9 cellular contexts compared by ENCODE assay signal in genomic region chr22:28813772-28814518, GRCh38. TPM values are rescaled to one million over a fixed set of nuclear protein-coding genes. Genes with fewer than 3 reads are reported as not detected.
A peak's percentile ranks its signal among the peaks of the same experiment; 100 is the strongest.
DNase-seq lines count a peak whose midpoint lies in the region; ATAC-seq and TF ChIP-seq lines count a peak whose summit lies in the region.
"Had no signal": no experiment of that assay in that cellular context is flagged by ENCODE, and none has a peak within 500 bp of the region (broad histone marks: within the 10 kb centered on the region; RNA-seq: fewer than 3 reads in every experiment).

No MANE protein-coding gene starts in this region.

- H3K36me3 ChIP-seq in breast epithelium (no peaks in the 10 kb centered on the region), mammary epithelial cell (ENCODE audit: insufficient read depth, low read length) (no peaks in the 10 kb centered on the region)

- intact Hi-C loops in breast epithelium (cut with DNase I; ENCODE audit: low total_unique reads) (no loop called here), mammary epithelial cell (cut with micrococcal nuclease) (no loop called here)
- intact Hi-C loops in activated CD4-positive, alpha-beta memory T cell treated with anti-CD3 and anti-CD28 coated beads for 36 hours (cut with micrococcal nuclease): loop anchor here (5.0 kb wide), 1 partner anchor 72 kb away; the partner anchor contains the start of genes CHEK2 and HSCB

- peaks cover 0 to 8% of the 10 kb centered on the region in 2 donors for H3K4me1 ChIP-seq in breast epithelium
- peaks cover 7% of the 10 kb centered on the region for H3K4me1 ChIP-seq in mammary epithelial cell (ENCODE audit: insufficient read depth, low read length)

- BruUV-seq in mammary epithelial cell (replicated peaks; lab: Mats Ljungman, UMichigan): no TSS peak

- no peaks in the 10 kb centered on the region for H3K9me3 Mint-ChIP-seq in activated CD4-positive, alpha-beta memory T cell treated with anti-CD3 and anti-CD28 coated beads for 36 hours
- H3K9me3 Mint-ChIP-seq in glutamatergic neuron (ENCODE audit: unreplicated experiment): no peaks in the 10 kb centered on the region

- dilution Hi-C loops in mammary epithelial cell (cut with HindIII; ENCODE audit: low sequenced_read_pairs): loop anchor here (10.0 kb wide), 1 partner anchor 199 kb away; no protein-coding TSS in a partner anchor

- H3K9me3 ChIP-seq in breast epithelium (no peaks in the 10 kb centered on the region), mammary epithelial cell (replicated peaks; ENCODE audit: insufficient read depth, low read length) (no peaks in the 10 kb centered on the region)

- peaks cover 34% of the 10 kb centered on the region for H3K36me3 Mint-ChIP-seq in activated CD4-positive, alpha-beta memory T cell treated with anti-CD3 and anti-CD28 coated beads for 36 hours
- H3K36me3 Mint-ChIP-seq in glutamatergic neuron (ENCODE audit: unreplicated experiment): no peaks in the 10 kb centered on the region

- H3K27me3 ChIP-seq in breast epithelium (no peaks in the 10 kb centered on the region), mammary epithelial cell (ENCODE audit: insufficient read depth, low read length) (no peaks in the 10 kb centered on the region)

- POLR2A ChIA-PET in activated CD4-positive, alpha-beta memory T cell treated with anti-CD3 and anti-CD28 coated beads for 36 hours (lab: Charles Lee): interaction anchor here (1.0 to 5.5 kb wide), 2 partner anchors 14 to 73 kb away, joined by 3 to 51 read pairs; partner anchors contain the start of genes CHEK2, HSCB and XBP1

- in situ Hi-C loops in mammary epithelial cell (cut with MboI; ENCODE audit: low sequenced_read_pairs in 2 of 2): no loop called here

- no peaks in the 10 kb centered on the region for H3K79me2 ChIP-seq in mammary epithelial cell (ENCODE audit: insufficient read depth, low read length)

- no peaks in the 10 kb centered on the region for H4K20me1 ChIP-seq in mammary epithelial cell (ENCODE audit: insufficient read depth, low read length)

- no peaks in the 10 kb centered on the region for H3K27me3 Mint-ChIP-seq in activated CD4-positive, alpha-beta memory T cell treated with anti-CD3 and anti-CD28 coated beads for 36 hours
- peaks cover 5% of the 10 kb centered on the region for H3K27me3 Mint-ChIP-seq in glutamatergic neuron (ENCODE audit: unreplicated experiment)

- DNase-seq in breast epithelium (ENCODE audit: low spot score in 2 of 2) (peak in 1 of 2 donors; percentile 55), mammary epithelial cell (no peak), mucosa of gallbladder (ENCODE audit: low spot score) (peak; percentile 81), GM20000 (ENCODE audit: low spot score) (no peak), glutamatergic neuron (no peak)
- no peak for DNase-seq in activated CD4-positive, alpha-beta memory T cell treated with anti-CD3 and anti-CD28 coated beads for 36 hours
- DNase-seq: NCI-H1417 treated with DMSO at 0.1 percent for 48 hours had no signal

- peak overlapping the region; percentile 73 for H3K27ac ChIP-seq in breast epithelium
- no peak overlapping the region for H3K27ac ChIP-seq in mammary epithelial cell (ENCODE audit: insufficient read depth, low read depth, low read length)

- H3K9ac ChIP-seq in mammary epithelial cell (ENCODE audit: insufficient read depth, low read length): no peak overlapping the region

- peak overlapping the region; percentile 9 for H3K27ac Mint-ChIP-seq in activated CD4-positive, alpha-beta memory T cell treated with anti-CD3 and anti-CD28 coated beads for 36 hours
- no peak overlapping the region for H3K27ac Mint-ChIP-seq in glutamatergic neuron (ENCODE audit: unreplicated experiment)

- H3K4me3 ChIP-seq in breast epithelium: no peak overlapping the region
- H3K4me3 ChIP-seq in mammary epithelial cell (replicated peaks in 1 of 3; ENCODE audit: insufficient read depth in 1 of 3, low read depth in 2 of 3, low read length in 3 of 3): no peak overlapping the region

- H2AFZ ChIP-seq in mammary epithelial cell (ENCODE audit: low read depth, low read length): no peak overlapping the region

- TF ChIP-seq CTCF in breast epithelium (IDR thresholded peaks at IDR 0.05): no peak
- no peak for TF ChIP-seq CTCF in mammary epithelial cell (conservative IDR thresholded peaks at IDR 0.05 in 1 of 2, IDR thresholded peaks at IDR 0.05 in 1 of 2; ENCODE audit: extremely low read depth in 1 of 2, insufficient read depth in 1 of 2, low read depth in 1 of 2, low read length in 2 of 2)
- no peak for TF ChIP-seq CTCF in GM20000 (IDR thresholded peaks at IDR 0.05; ENCODE audit: extremely low read depth, missing control alignments)
- no peak for TF ChIP-seq CTCF in glutamatergic neuron (IDR thresholded peaks at IDR 0.05; ENCODE audit: partially characterized antibody, unreplicated experiment)

- CTCF ChIA-PET in mammary epithelial cell (lab: Charles Lee; ENCODE audit: low non-redundant PET): no interaction called here
- CTCF ChIA-PET in activated CD4-positive, alpha-beta memory T cell treated with anti-CD3 and anti-CD28 coated beads for 36 hours (lab: Charles Lee): interaction anchor here (2.8 kb wide), 1 partner anchor 15 kb away, joined by 14 read pairs; no protein-coding TSS in a partner anchor

- H3K4me3 Mint-ChIP-seq in activated CD4-positive, alpha-beta memory T cell treated with anti-CD3 and anti-CD28 coated beads for 36 hours: no peak overlapping the region
- no peak overlapping the region for H3K4me3 Mint-ChIP-seq in glutamatergic neuron (ENCODE audit: unreplicated experiment)

- peaks cover 77% of the 10 kb centered on the region for H3K4me1 Mint-ChIP-seq in activated CD4-positive, alpha-beta memory T cell treated with anti-CD3 and anti-CD28 coated beads for 36 hours (ENCODE audit: low read depth)
- peaks cover 2% of the 10 kb centered on the region for H3K4me1 Mint-ChIP-seq in glutamatergic neuron (ENCODE audit: low read depth, unreplicated experiment)

- H3K4me2 ChIP-seq in mammary epithelial cell (ENCODE audit: insufficient read depth, low read depth, low read length): no peak overlapping the region

- no peak for TF ChIP-seq POLR2A in breast epithelium (IDR thresholded peaks at IDR 0.05)

- ATAC-seq in HG02610 (IDR thresholded peaks at IDR 0.05; ENCODE audit: unreplicated experiment) (no peak), HG03469 (IDR thresholded peaks at IDR 0.05; ENCODE audit: unreplicated experiment) (no peak)

- WGBS in mammary epithelial cell (ENCODE audit: low coverage, missing lambda C conversion rate): 100% methylated on average over 2 of the region's 2 CpGs

RNA-seq across cellular contexts. Expression of gene XBP1, which starts 13.6 kb away (rescaled TPM):
- total RNA-seq in breast epithelium (1,000 to 10,000 TPM in 2 of 3 donors, 100 to 1,000 TPM in 1; 156 to 1,772 (median 1,383) TPM), mammary epithelial cell (100 to 1,000 TPM; 166 to 224 TPM), mucosa of gallbladder (220 TPM), glutamatergic neuron (ENCODE audit: unreplicated experiment) (77.4 TPM)
- 97.9 TPM for polyA plus RNA-seq in mammary epithelial cell
- 133 TPM for polyA minus RNA-seq in mammary epithelial cell
- total RNA-seq in activated CD4-positive, alpha-beta memory T cell treated with anti-CD3 and anti-CD28 coated beads for 36 hours: 100 to 1,000 TPM; 128 to 132 TPM

RNA-seq across cellular contexts. Expression of gene CCDC117, which starts 41.5 kb away (rescaled TPM):
- total RNA-seq in breast epithelium: 10 to 100 TPM; 19.5 to 33.5 (median 23.9) TPM
- 10 to 100 TPM; 10.6 to 16.0 TPM for total RNA-seq in mammary epithelial cell
- polyA plus RNA-seq in mammary epithelial cell: 3.8 TPM
- 9.2 TPM for polyA minus RNA-seq in mammary epithelial cell
- 10 to 100 TPM; 27.7 to 31.6 TPM for total RNA-seq in activated CD4-positive, alpha-beta memory T cell treated with anti-CD3 and anti-CD28 coated beads for 36 hours
- 26.2 TPM for total RNA-seq in mucosa of gallbladder
- total RNA-seq in glutamatergic neuron (ENCODE audit: unreplicated experiment): 11.7 TPM
